23 cellular contexts compared by ENCODE assay signal in the genomic region with DNA sequence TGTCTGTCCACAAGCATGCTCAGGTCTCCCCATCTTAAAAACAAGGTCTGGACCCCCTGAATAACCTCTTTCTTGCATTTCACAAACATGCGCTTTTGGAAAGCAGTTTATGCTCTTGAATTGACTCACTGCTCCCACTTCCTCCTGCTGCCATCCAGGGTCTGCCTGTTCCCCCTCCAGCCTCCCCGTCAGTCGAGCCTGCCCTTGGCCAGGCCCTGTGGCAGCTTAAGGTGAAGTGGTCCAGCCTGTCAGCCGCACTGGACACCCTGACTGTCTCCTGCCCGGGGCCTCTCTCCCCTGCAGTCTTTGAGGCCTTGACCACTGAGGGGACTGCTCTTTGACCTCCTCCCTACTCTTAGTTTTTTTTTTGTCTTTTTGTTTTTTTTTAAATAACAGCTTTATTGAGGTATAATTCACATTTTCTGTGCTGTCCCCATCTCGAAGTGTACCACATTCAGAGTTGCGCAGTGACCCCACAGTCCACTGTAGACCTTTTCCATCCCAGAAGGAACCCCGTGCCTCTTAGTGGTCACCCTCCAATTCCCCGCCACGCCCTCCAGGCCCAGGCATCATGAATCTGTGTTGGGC. TPM values are rescaled to one million over a fixed set of nuclear protein-coding genes. Genes with fewer than 3 reads are reported as not detected.
DNase-seq lines count a peak whose midpoint lies in the region; ATAC-seq and TF ChIP-seq lines count a peak whose summit lies in the region.
"Had no signal": no experiment of that assay in that cellular context is flagged by ENCODE, and none has a peak within 500 bp of the region (broad histone marks: within the 10 kb centered on the region; RNA-seq: fewer than 3 reads in every experiment).

No MANE protein-coding gene starts in this region.

- H3K9ac ChIP-seq in mesendoderm (ENCODE audit: low read length), result no peak overlapping the region

- H4K8ac ChIP-seq in mesendoderm (ENCODE audit: low read depth, low read length), result no peak overlapping the region

- no peak overlapping the region for H2BK5ac ChIP-seq in mesendoderm (ENCODE audit: low read length)

- H3K4me2 ChIP-seq in mesendoderm (ENCODE audit: low read length), result no peak overlapping the region

- peaks cover 27% of the 10 kb centered on the region for H3K4me1 ChIP-seq in CD8-positive, alpha-beta memory T cell (ENCODE audit: insufficient read depth, low read length)
- H3K4me1 ChIP-seq in mesendoderm (ENCODE audit: control insufficient read depth, low read depth, low read length), result no peaks in the 10 kb centered on the region
- H3K4me1 ChIP-seq: gastroesophageal sphincter, lower lobe of right lung had no signal

- POLR2A ChIA-PET in CD8-positive, alpha-beta memory T cell (lab: Charles Lee), result no interaction called here
- POLR2A ChIA-PET in T-cell (lab: Charles Lee), result no interaction called here

- H3K27ac ChIP-seq in CD8-positive, alpha-beta memory T cell (ENCODE audit: low read depth, low read length), result no peak overlapping the region
- H3K27ac ChIP-seq in mesendoderm (ENCODE audit: low read depth, low read length), result no peak overlapping the region
- H3K27ac ChIP-seq: epithelial cell of prostate, gastroesophageal sphincter, lower lobe of right lung had no signal

- no peak overlapping the region for H3K4ac ChIP-seq in mesendoderm (ENCODE audit: low read depth, low read length)

- H3K18ac ChIP-seq in mesendoderm (ENCODE audit: low read length), result no peak overlapping the region

- H3K36me3 Mint-ChIP-seq in CD8-positive, alpha-beta memory T cell, result peaks cover 13 to 32% (median 17%) of the 10 kb centered on the region in 3 donors
- H3K36me3 Mint-ChIP-seq in T-cell, result peaks cover 36% of the 10 kb centered on the region
- H3K36me3 Mint-ChIP-seq in naive B cell, result peaks cover 13 to 37% of the 10 kb centered on the region in 2 donors

- intact Hi-C loops in sciatic nerve (cut with DNase I), result no loop called here

- H3K27ac Mint-ChIP-seq in CD8-positive, alpha-beta memory T cell, result peak overlapping the region; percentile 56 to 97 (median 86)
- H3K27ac Mint-ChIP-seq in T-cell (no peak overlapping the region), naive B cell (peak overlapping the region in 5 of 6 donors; percentile 63 to 93 (median 79))
- H3K27ac Mint-ChIP-seq: activated T-helper 1 cell treated with anti-CD3 and anti-CD28 coated beads, Interleukin-12 subunit alpha, Interleukin-12 subunit beta, Interleukin-2, Interleukin-4 antibody, amounts not matched to agents 30 ng/mL and 10 ng/mL and 1 ng/mL, durations not matched to agents 14 hours and 24 hours and 36 hours had no signal

- no peaks in the 10 kb centered on the region for H3K79me2 ChIP-seq in mesendoderm (ENCODE audit: control insufficient read depth, insufficient read depth, low read length)

- peaks cover 7% of the 10 kb centered on the region for H3K9me3 ChIP-seq in CD8-positive, alpha-beta memory T cell (ENCODE audit: low read length)

- H2BK15ac ChIP-seq in mesendoderm (replicated peaks; ENCODE audit: low read depth), result no peak overlapping the region

- H2BK120ac ChIP-seq in mesendoderm (ENCODE audit: low read depth, low read length), result no peak overlapping the region

- H3K9me3 Mint-ChIP-seq in CD8-positive, alpha-beta memory T cell, result peaks cover 3 to 28% (median 11%) of the 10 kb centered on the region in 5 donors
- peaks cover 10 to 17% (median 11%) of the 10 kb centered on the region in 3 donors for H3K9me3 Mint-ChIP-seq in T-cell
- H3K9me3 Mint-ChIP-seq in naive B cell, result peaks cover 14 to 38% (median 34%) of the 10 kb centered on the region in 7 donors

- H3K23ac ChIP-seq in mesendoderm (ENCODE audit: low read length), result no peak overlapping the region

- H3K79me1 ChIP-seq in mesendoderm (ENCODE audit: low read length), result no peaks in the 10 kb centered on the region

- H3K4me3 Mint-ChIP-seq in CD8-positive, alpha-beta memory T cell, result peak overlapping the region in 6 of 7 donors; percentile 27 to 86 (median 66)
- H3K4me3 Mint-ChIP-seq in T-cell, result peak overlapping the region in 2 of 3 donors; percentile 16 to 45
- H3K4me3 Mint-ChIP-seq in naive B cell, result peak overlapping the region in 4 of 8 donors; percentile 38 to 78 (median 60)
- H3K4me3 Mint-ChIP-seq: activated T-helper 1 cell treated with anti-CD3 and anti-CD28 coated beads, Interleukin-12 subunit alpha, Interleukin-12 subunit beta, Interleukin-2, Interleukin-4 antibody, amounts not matched to agents 30 ng/mL and 10 ng/mL and 1 ng/mL, durations not matched to agents 14 hours and 24 hours and 36 hours; neural crest cell had no signal

- WGBS in mesendoderm (ENCODE audit: extremely low coverage, insufficient coverage, low lambda C conversion rate), result no CpG with 5 or more reads among the region's 10 CpGs

- H3K4me1 Mint-ChIP-seq in CD8-positive, alpha-beta memory T cell, result peaks cover 53 to 80% (median 79%) of the 10 kb centered on the region in 3 donors
- H3K4me1 Mint-ChIP-seq in T-cell (peaks cover 29 to 42% (median 36%) of the 10 kb centered on the region in 3 donors), naive B cell (peaks cover 47 to 69% (median 48%) of the 10 kb centered on the region in 3 donors)

- no peaks in the 10 kb centered on the region for H3K27me3 ChIP-seq in CD8-positive, alpha-beta memory T cell (ENCODE audit: insufficient read depth, low read length, poor library complexity, severe bottlenecking)
- no peaks in the 10 kb centered on the region for H3K27me3 ChIP-seq in mesendoderm (ENCODE audit: insufficient read depth, low read length, poor library complexity)
- H3K27me3 ChIP-seq: gastroesophageal sphincter had no signal

- peak; percentile 37 for TF ChIP-seq POLR2A in GM19193 (IDR thresholded peaks at IDR 0.05; ENCODE audit: extremely low read depth, insufficient read depth, insufficient read length)

- H3K27me3 Mint-ChIP-seq in CD8-positive, alpha-beta memory T cell, result no peaks in the 10 kb centered on the region
- H3K27me3 Mint-ChIP-seq in T-cell, result no peaks in the 10 kb centered on the region
- peaks cover 0 to 14% (median 8%) of the 10 kb centered on the region in 3 donors for H3K27me3 Mint-ChIP-seq in naive B cell

- DNase-seq in CD8-positive, alpha-beta memory T cell, result no peak
- DNase-seq in T-cell, result no peak
- no peak for DNase-seq in naive B cell
- no peak for DNase-seq in HPDE6-E6E7 (ENCODE audit: extremely low spot score)
- DNase-seq in mesendoderm, result no peak
- no peak for DNase-seq in sciatic nerve (ENCODE audit: low spot score)
- DNase-seq: activated CD4-positive, alpha-beta T cell treated with anti-CD3 and anti-CD28 coated beads for 48 hours; amniotic stem cell; DMS153; IMR-90; lower lobe of right lung; NCI-H1105; NCI-H2227 treated with DMSO at 0.1 percent for 48 hours; SIG-M5; substantia nigra; T-helper 9 cell had no signal

- no peak overlapping the region for H3K4me3 ChIP-seq in CD8-positive, alpha-beta memory T cell (ENCODE audit: low read length)
- no peak overlapping the region for H3K4me3 ChIP-seq in mesendoderm (ENCODE audit: low read length)
- H3K4me3 ChIP-seq: gastroesophageal sphincter, lower lobe of right lung had no signal

- H2AK5ac ChIP-seq in mesendoderm (ENCODE audit: low read length), result no peak overlapping the region

- H4K5ac ChIP-seq in mesendoderm (ENCODE audit: low read length), result no peak overlapping the region

- no peak for ATAC-seq in T-cell (replicated peaks in 1 of 4)
- ATAC-seq in naive B cell (ENCODE audit: low read depth in 2 of 2), result no peak
- ATAC-seq in GM21360 (IDR thresholded peaks at IDR 0.05; ENCODE audit: unreplicated experiment), result no peak
- ATAC-seq in sciatic nerve, result no peak
- ATAC-seq: gastroesophageal sphincter, HCT116, lower lobe of right lung had no signal

- no peak overlapping the region for H3K56ac ChIP-seq in mesendoderm (ENCODE audit: low read length)

- H3K36me3 ChIP-seq in CD8-positive, alpha-beta memory T cell (ENCODE audit: insufficient read depth, low read length), result no peaks in the 10 kb centered on the region
- no peaks in the 10 kb centered on the region for H3K36me3 ChIP-seq in mesendoderm (ENCODE audit: control insufficient read depth, insufficient read depth, low read length)
- H3K36me3 ChIP-seq: lower lobe of right lung had no signal

- CTCF ChIA-PET in CD8-positive, alpha-beta memory T cell (lab: Charles Lee), result interaction anchor here (0.8 to 1.6 kb wide), 2 partner anchors 9 to 14 kb away, joined by 3 to 4 read pairs; no protein-coding TSS in a partner anchor
- CTCF ChIA-PET in T-cell (lab: Charles Lee), result no interaction called here

RNA-seq across cellular contexts. Expression of gene GPR137B, which starts 18.3 kb away (rescaled TPM):
- 1 to 10 TPM; 8.3 to 8.8 TPM for total RNA-seq in CD8-positive, alpha-beta memory T cell
- 13.0 TPM for polyA plus RNA-seq in CD8-positive, alpha-beta memory T cell
- total RNA-seq in T-cell (10 to 100 TPM; 11.2 to 16.1 (median 12.2) TPM), sciatic nerve (91.6 TPM)
- polyA plus RNA-seq in naive B cell (ENCODE audit: low read depth in 6 of 6), result 1 to 10 TPM; 1.1 to 4.0 (median 2.6) TPM
- polyA plus RNA-seq in mesendoderm (2013, experiment 1 of 2), result 1.9 TPM
- 2.0 TPM for polyA plus RNA-seq in mesendoderm (2013, experiment 2 of 2)

Comparison
In these comparisons a context has a peak if more than half of its experiments do, and no peak if none do; other contexts are left out.
1. H3K27ac Mint-ChIP-seq: peak in CD8-positive, alpha-beta memory T cell (8 of 8) and naive B cell (5 of 6); none in T-cell (0 of 2).